In the genomic region with DNA sequence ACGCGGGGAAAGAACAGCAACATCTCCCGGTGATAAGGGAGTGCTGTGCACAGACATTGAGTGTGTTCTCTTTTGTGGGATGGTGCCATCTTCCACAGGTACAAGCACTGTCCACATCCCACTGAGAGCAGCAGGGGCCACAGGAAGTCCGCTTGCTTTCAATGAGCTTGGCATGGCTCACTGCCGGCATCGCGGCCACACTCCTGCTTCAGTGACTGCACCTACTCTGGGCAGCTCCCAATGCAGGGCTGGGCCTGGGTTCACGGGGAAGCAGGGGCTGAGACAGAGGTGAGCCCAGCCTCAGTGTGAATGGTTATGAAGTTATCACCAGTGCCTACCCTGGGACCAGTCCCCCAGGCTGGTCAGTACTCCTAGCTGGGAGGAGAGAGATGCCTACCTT, we compare ENCODE assay signal across 16 cellular contexts.
DNase-seq lines count a peak whose midpoint lies in the region; TF ChIP-seq lines count a peak whose summit lies in the region.
"Had no signal": no experiment of that assay in that cellular context is flagged by ENCODE, and none has a peak within 500 bp of the region (broad histone marks: within the 10 kb centered on the region; RNA-seq: fewer than 3 reads in every experiment).

No MANE protein-coding gene starts in this region.

- H3K4me1 ChIP-seq in endodermal cell (ENCODE audit: control insufficient read depth, insufficient read depth, low read length), result peaks cover 24% of the 10 kb centered on the region
- peaks cover 0 to 40% (median 29%) of the 10 kb centered on the region in 4 donors for H3K4me1 ChIP-seq in tibial artery
- H3K4me1 ChIP-seq in adrenal gland (replicated peaks in 1 of 2), result peaks cover 0 to 25% of the 10 kb centered on the region in 2 donors

- peaks cover 7% of the 10 kb centered on the region for H3K36me3 Mint-ChIP-seq in endodermal cell (ENCODE audit: low read depth)
- H3K36me3 Mint-ChIP-seq: CD4-positive, alpha-beta memory T cell had no signal

- DNase-seq in NCI-H345 (lab: John Stamatoyannopoulos, UW) (peak; percentile 3), NCI-H345 treated with DMSO at 0.1 percent for 48 hours (lab: John Stamatoyannopoulos, UW; ENCODE audit: unreplicated experiment) (no peak), endodermal cell (no peak), lung microvascular endothelial cell (ENCODE audit: low read depth in 2 of 2) (peak; percentile 36 to 41), tibial artery (no peak), HK-2 (ENCODE audit: unreplicated experiment) (no peak), inferior parietal cortex (ENCODE audit: extremely low spot score) (no peak), adrenal gland (no peak)
- DNase-seq: 8988T; activated CD8-positive, alpha-beta T cell treated with anti-CD3 and anti-CD28 coated beads, Interleukin-2, amount 10 ng/mL, durations not matched to agents 7 days and 5 days; CD4-positive, alpha-beta memory T cell; GM23248; NCI-H1436 treated with DMSO at 0.1 percent for 48 hours; NCI-H446 treated with DMSO at 0.1 percent for 48 hours; transverse colon had no signal

- H3K9me3 Mint-ChIP-seq in endodermal cell, result no peaks in the 10 kb centered on the region
- H3K9me3 Mint-ChIP-seq: CD4-positive, alpha-beta memory T cell had no signal

- no peaks in the 10 kb centered on the region for H3K27me3 Mint-ChIP-seq in endodermal cell (ENCODE audit: insufficient read depth)

- WGBS in endodermal cell (ENCODE audit: insufficient coverage in 1 of 2, insufficient read length in 1 of 2), 2 experiments, result 80 to 84% methylated on average over 5 to 8 of the region's 8 CpGs
- WGBS in adrenal gland, 4 donors, result 66 to 96% (median 76%) methylated on average over 3 to 8 of the region's 8 CpGs

- peaks cover 23% of the 10 kb centered on the region for H3K4me1 Mint-ChIP-seq in endodermal cell
- H3K4me1 Mint-ChIP-seq: CD4-positive, alpha-beta memory T cell had no signal

- no peak overlapping the region for H3K9ac ChIP-seq in endodermal cell (ENCODE audit: extremely low read depth, low read length, poor library complexity, severe bottlenecking)
- H3K9ac ChIP-seq: GM23248, SK-N-SH had no signal

- H3K4me3 ChIP-seq in endodermal cell (ENCODE audit: low read length), result no peak overlapping the region
- H3K4me3 ChIP-seq in tibial artery, result no peak overlapping the region
- H3K4me3 ChIP-seq in adrenal gland, result no peak overlapping the region
- H3K4me3 ChIP-seq: GM23248, transverse colon had no signal

- no peak overlapping the region for H3K4me3 Mint-ChIP-seq in endodermal cell
- H3K4me3 Mint-ChIP-seq: activated CD8-positive, alpha-beta T cell treated with anti-CD3 and anti-CD28 coated beads, Interleukin-2, amount 10 ng/mL, durations not matched to agents 7 days and 5 days had no signal

- no peak for TF ChIP-seq POLR2A in adrenal gland (IDR thresholded peaks at IDR 0.05)

- H3K27ac Mint-ChIP-seq in endodermal cell, result peak overlapping the region; percentile 58
- H3K27ac Mint-ChIP-seq: activated CD8-positive, alpha-beta T cell treated with anti-CD3 and anti-CD28 coated beads, Interleukin-2, amount 10 ng/mL, durations not matched to agents 7 days and 5 days; CD4-positive, alpha-beta memory T cell had no signal

- H3K36me3 ChIP-seq in endodermal cell (ENCODE audit: control insufficient read depth, insufficient read depth, low read length) (peaks cover 17% of the 10 kb centered on the region), tibial artery (no peaks in the 10 kb centered on the region), adrenal gland (replicated peaks in 1 of 2) (no peaks in the 10 kb centered on the region)
- H3K36me3 ChIP-seq: transverse colon had no signal

- no peak overlapping the region for H3K27ac ChIP-seq in endodermal cell (ENCODE audit: low read depth, low read length)
- H3K27ac ChIP-seq in tibial artery, result peak overlapping the region; percentile 58 to 69
- peak overlapping the region in 2 of 5 donors; percentile 6 to 48 for H3K27ac ChIP-seq in adrenal gland
- H3K27ac ChIP-seq: GM23248 had no signal

- H3K27me3 ChIP-seq in endodermal cell (ENCODE audit: control insufficient read depth, insufficient read depth, low read length, poor library complexity, severe bottlenecking), result no peaks in the 10 kb centered on the region
- no peaks in the 10 kb centered on the region for H3K27me3 ChIP-seq in tibial artery
- no peaks in the 10 kb centered on the region for H3K27me3 ChIP-seq in adrenal gland
- H3K27me3 ChIP-seq: transverse colon had no signal

- no peaks in the 10 kb centered on the region for H3K9me3 ChIP-seq in endodermal cell (ENCODE audit: control insufficient read depth, low read length)
- no peaks in the 10 kb centered on the region for H3K9me3 ChIP-seq in tibial artery
- no peaks in the 10 kb centered on the region for H3K9me3 ChIP-seq in adrenal gland (replicated peaks in 1 of 3)
- H3K9me3 ChIP-seq: SK-N-SH, transverse colon had no signal

- intact Hi-C loops in tibial artery (cut with DNase I; ENCODE audit: low total_unique reads) (no loop called here), adrenal gland (cut with DNase I) (no loop called here)

- TF ChIP-seq CTCF in endodermal cell (conservative IDR thresholded peaks at IDR 0.05), result no peak
- no peak for TF ChIP-seq CTCF in tibial artery (IDR thresholded peaks at IDR 0.05)
- no peak for TF ChIP-seq CTCF in adrenal gland (IDR thresholded peaks at IDR 0.05)

Comparison
In these comparisons a context has a peak if more than half of its experiments do, and no peak if none do; other contexts are left out.
1. DNase-seq: peak in NCI-H345 (single experiment) and lung microvascular endothelial cell (2 of 2); none in NCI-H345 treated with DMSO at 0.1 percent for 48 hours (single experiment), endodermal cell (single experiment), tibial artery (0 of 2), HK-2 (single experiment), inferior parietal cortex (single experiment) and adrenal gland (0 of 7).